Comparison of ENCODE assay signal across 19 cellular contexts in the genomic region with DNA sequence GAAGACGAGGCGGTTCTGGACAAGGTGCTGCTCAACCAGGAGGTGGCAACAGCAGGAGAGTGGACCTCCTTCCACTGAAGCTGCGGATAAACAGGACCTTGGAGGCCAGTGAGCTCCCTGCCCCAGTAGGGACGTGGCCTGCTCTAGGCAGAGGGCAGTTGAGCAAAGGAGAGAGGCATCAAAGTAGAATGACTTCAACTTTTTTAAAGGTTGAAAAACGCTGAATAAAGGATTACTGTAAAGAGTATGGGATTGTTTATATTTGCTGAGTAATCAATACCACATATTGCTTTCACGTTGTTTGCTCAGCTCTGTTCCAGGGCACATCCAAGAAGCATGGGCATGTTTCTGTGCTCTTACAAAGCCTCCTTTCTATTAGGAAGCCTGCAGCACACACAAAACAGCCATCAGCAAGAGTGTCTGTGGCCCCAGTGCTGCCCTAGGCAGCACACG. TPM values are rescaled to one million over a fixed set of nuclear protein-coding genes. Genes with fewer than 3 reads are reported as not detected.
DNase-seq lines count a peak whose midpoint lies in the region; ATAC-seq, FAIRE-seq and TF ChIP-seq lines count a peak whose summit lies in the region.
"Had no signal": no experiment of that assay in that cellular context is flagged by ENCODE, and none has a peak within 500 bp of the region (broad histone marks: within the 10 kb centered on the region; RNA-seq: fewer than 3 reads in every experiment).

No MANE protein-coding gene starts in this region.

- H3K9me3 ChIP-seq in H1 (ENCODE audit: insufficient read depth in 2 of 2, low read depth in 1 of 2, low read length in 1 of 2) (no peaks in the 10 kb centered on the region), mesenchymal stem cell (ENCODE audit: control insufficient read depth, low read length) (no peaks in the 10 kb centered on the region), neuronal stem cell (replicated peaks in 1 of 2; ENCODE audit: control insufficient read depth in 2 of 2, insufficient read depth in 1 of 2, low read depth in 1 of 2, low read length in 2 of 2) (no peaks in the 10 kb centered on the region)
- H3K9me3 ChIP-seq: adrenal gland, left ventricle myocardium inferior, ovary had no signal

- H2AFZ ChIP-seq in H1 (ENCODE audit: low read length) = no peak overlapping the region
- no peak overlapping the region for H2AFZ ChIP-seq in mesenchymal stem cell (ENCODE audit: low read depth, low read length)
- no peak overlapping the region for H2AFZ ChIP-seq in neuronal stem cell (ENCODE audit: low read length)

- H3K23ac ChIP-seq in H1 (ENCODE audit: insufficient read length) (no peak overlapping the region), mesenchymal stem cell (ENCODE audit: low read length in 2 of 2) (no peak overlapping the region), neuronal stem cell (ENCODE audit: low read depth, low read length, poor library complexity) (no peak overlapping the region)

- no peak overlapping the region for H3K4me2 ChIP-seq in H1 (ENCODE audit: insufficient read depth in 1 of 2, low read depth in 2 of 2, low read length in 2 of 2)
- H3K4me2 ChIP-seq in mesenchymal stem cell (ENCODE audit: low read length, poor library complexity, severe bottlenecking) = no peak overlapping the region
- no peak overlapping the region for H3K4me2 ChIP-seq in neuronal stem cell (ENCODE audit: insufficient read depth, low read length, poor library complexity, severe bottlenecking)

- H3K9ac ChIP-seq in H1 (replicated peaks in 1 of 4; ENCODE audit: extremely low read depth in 1 of 4, low read depth in 3 of 4, low read length in 3 of 4) (no peak overlapping the region), mesenchymal stem cell (ENCODE audit: low read length) (no peak overlapping the region), neuronal stem cell (ENCODE audit: low read depth, low read length, poor library complexity) (no peak overlapping the region)

- ATAC-seq in GM18861 (IDR thresholded peaks at IDR 0.05; ENCODE audit: unreplicated experiment) = no peak
- ATAC-seq: GM12878, T-helper 17 cell had no signal

- H3K27ac ChIP-seq in H1 (ENCODE audit: low read depth, low read length) (no peak overlapping the region), mesenchymal stem cell (ENCODE audit: low read length, poor library complexity, severe bottlenecking) (no peak overlapping the region), neuronal stem cell (replicated peaks; ENCODE audit: low read length) (no peak overlapping the region)
- H3K27ac ChIP-seq: adrenal gland, cardiac muscle cell, left ventricle myocardium inferior, ovary had no signal

- H3K36me3 ChIP-seq in H1 (ENCODE audit: control insufficient read depth in 2 of 4, insufficient read depth in 4 of 4, low read length in 3 of 4) (no peaks in the 10 kb centered on the region), mesenchymal stem cell (ENCODE audit: control insufficient read depth in 1 of 2, insufficient read depth in 2 of 2, low read depth in 1 of 2, low read length in 2 of 2) (no peaks in the 10 kb centered on the region), neuronal stem cell (replicated peaks in 1 of 2; ENCODE audit: control insufficient read depth in 2 of 2, insufficient read depth in 2 of 2, low read length in 2 of 2) (no peaks in the 10 kb centered on the region)
- H3K36me3 ChIP-seq: adrenal gland, cardiac muscle cell, left ventricle myocardium inferior, ovary had no signal

- H2BK15ac ChIP-seq in H1 (ENCODE audit: low read length) (no peak overlapping the region), mesenchymal stem cell (ENCODE audit: low read depth, poor library complexity, severe bottlenecking) (no peak overlapping the region), neuronal stem cell (ENCODE audit: low read length) (no peak overlapping the region)

- no peak overlapping the region for H3K4ac ChIP-seq in H1 (replicated peaks; ENCODE audit: insufficient read length, low read depth, low read length)
- no peak overlapping the region for H3K4ac ChIP-seq in mesenchymal stem cell (ENCODE audit: low read depth in 1 of 2, low read length in 2 of 2)
- no peak overlapping the region for H3K4ac ChIP-seq in neuronal stem cell (ENCODE audit: low read length)

- no peaks in the 10 kb centered on the region for H4K20me1 ChIP-seq in H1 (replicated peaks in 1 of 2; ENCODE audit: control insufficient read depth in 1 of 2, insufficient read depth in 2 of 2, low read length in 2 of 2)

- H2BK5ac ChIP-seq in H1 (ENCODE audit: low read depth, low read length) (no peak overlapping the region), mesenchymal stem cell (ENCODE audit: low read depth, low read length, poor library complexity, severe bottlenecking) (no peak overlapping the region), neuronal stem cell (ENCODE audit: low read length) (no peak overlapping the region)

- no peak overlapping the region for H3K56ac ChIP-seq in H1 (replicated peaks; ENCODE audit: insufficient read length, low read depth, low read length)

- H3K4me1 ChIP-seq in H1 (replicated peaks in 1 of 4; ENCODE audit: control insufficient read depth in 3 of 4, insufficient read depth in 4 of 4, low read length in 3 of 4) = peaks cover 0 to 10% (median 2%) of the 10 kb centered on the region in 4 experiments; a peak in 4 of 7 replicates
- peaks cover 20% of the 10 kb centered on the region for H3K4me1 ChIP-seq in mesenchymal stem cell (ENCODE audit: control insufficient read depth, insufficient read depth, low read depth, low read length)
- H3K4me1 ChIP-seq in neuronal stem cell (ENCODE audit: control insufficient read depth in 2 of 2, insufficient read depth in 1 of 2, low read depth in 1 of 2, low read length in 2 of 2) = peaks cover 11 to 22% of the 10 kb centered on the region in 2 donors
- H3K4me1 ChIP-seq: adrenal gland, left ventricle myocardium inferior had no signal

- H4K8ac ChIP-seq in H1 (ENCODE audit: extremely low read depth, insufficient read depth, low read length) = no peak overlapping the region
- H4K8ac ChIP-seq in mesenchymal stem cell (ENCODE audit: low read length) = no peak overlapping the region
- H4K8ac ChIP-seq in neuronal stem cell (ENCODE audit: low read depth, low read length) = no peak overlapping the region

- DNase-seq in COLO668 (lab: John Stamatoyannopoulos, UW; ENCODE audit: unreplicated experiment) = peak; percentile 16
- DNase-seq in NCI-H146 (lab: John Stamatoyannopoulos, UW) = peak; percentile 67
- DNase-seq in H1 (ENCODE audit: low read depth in 1 of 2, low spot score in 2 of 2) = no peak
- no peak for DNase-seq in mesenchymal stem cell
- no peak for DNase-seq in stimulated activated CD4-positive, alpha-beta T cell treated with anti-CD3 and anti-CD28 coated beads, Interleukin-1b, Interleukin-23, amount 100 ng/mL, for 48 hours
- no peak for DNase-seq in neuronal stem cell (ENCODE audit: low spot score)
- no peak for DNase-seq in AG20443 (ENCODE audit: low spot score)
- DNase-seq: effector CD4-positive, alpha-beta T cell; left ventricle myocardium inferior; MM.1S; NCI-H2107; ovary; small intestine; T-helper 17 cell had no signal

- no peak for TF ChIP-seq POLR2A in H1 (IDR thresholded peaks at IDR 0.05; ENCODE audit: control extremely low read depth in 1 of 2, low read depth in 2 of 2, low read length in 2 of 2)

- H3K14ac ChIP-seq in H1 (ENCODE audit: insufficient read length) (no peak overlapping the region), mesenchymal stem cell (ENCODE audit: low read length in 2 of 2) (no peak overlapping the region), neuronal stem cell (ENCODE audit: low read length) (no peak overlapping the region)

- POLR2A ChIA-PET in H1 (lab: Charles Lee; ENCODE audit: partially characterized antibody) = interaction anchor here (1.0 kb wide), 1 partner anchor 49 kb away, joined by 3 read pairs; no protein-coding TSS in a partner anchor

- no peaks in the 10 kb centered on the region for H3K79me2 ChIP-seq in H1 (ENCODE audit: control insufficient read depth in 1 of 2, insufficient read depth in 2 of 2, low read length in 2 of 2)

- 90% methylated on average over 7 of the region's 7 CpGs; no CpG with 5 or more reads in 1 of the 2 experiments for whole genome bisulfite sequencing in H1 (ENCODE audit: extremely low coverage in 1 of 2, insufficient coverage in 1 of 2, insufficient read length in 1 of 2, insufficient replicate concordance in 2 of 2, low coverage in 1 of 2, low lambda C conversion rate in 2 of 2, missing lambda C conversion rate in 1 of 2), 2 experiments
- 74% methylated on average over 7 of the region's 7 CpGs for WGBS in mesenchymal stem cell
- no CpG with 5 or more reads among the region's 7 CpGs for WGBS in neuronal stem cell (ENCODE audit: extremely low coverage in 2 of 2, insufficient read length in 2 of 2, insufficient replicate concordance in 1 of 2), 2 donors

- TF ChIP-seq RAD21 in H1 (IDR thresholded peaks at IDR 0.05 in 1 of 2, conservative IDR thresholded peaks at IDR 0.05 in 1 of 2; ENCODE audit: low read depth in 2 of 2, low read length in 2 of 2) = no peak; a peak in 1 of 4 replicates

- H4K5ac ChIP-seq in H1 (ENCODE audit: insufficient read length, low read depth, low read length) = no peak overlapping the region

- H3K79me1 ChIP-seq in H1 (ENCODE audit: low read depth, low read length) (no peaks in the 10 kb centered on the region), mesenchymal stem cell (replicated peaks; ENCODE audit: low read length, poor library complexity, severe bottlenecking) (no peaks in the 10 kb centered on the region), neuronal stem cell (ENCODE audit: low read depth, low read length) (no peaks in the 10 kb centered on the region)

- CTCF ChIA-PET in H1 (lab: Charles Lee; ENCODE audit: partially characterized antibody) = interaction anchor here (1.0 to 2.1 kb wide), 3 partner anchors 9 to 1487 kb away, joined by 3 to 9 read pairs (median 6); no protein-coding TSS in a partner anchor

- peak in 1 of 3 experiments; percentile 11; a peak in 1 of 4 replicates for TF ChIP-seq CTCF in H1 (IDR thresholded peaks at IDR 0.05; ENCODE audit: control extremely low read depth in 1 of 3, insufficient read depth in 1 of 3, low read depth in 1 of 3, low read length in 3 of 3)

- FAIRE-seq in H1 (lab: Jason Lieb, UNC) = no peak
- FAIRE-seq: GM12878, HTR-8/SVneo, small intestine had no signal

- H3K4me3 ChIP-seq in H1 (ENCODE audit: extremely low read depth in 1 of 4, insufficient read depth in 2 of 4, low read depth in 3 of 4, low read length in 4 of 4) (no peak overlapping the region), mesenchymal stem cell (ENCODE audit: insufficient read depth in 1 of 2, low read depth in 1 of 2, low read length in 2 of 2) (no peak overlapping the region), neuronal stem cell (ENCODE audit: low read length in 2 of 2) (no peak overlapping the region)
- H3K4me3 ChIP-seq: adrenal gland, cardiac muscle cell, GM12878, left ventricle myocardium inferior, ovary had no signal

- H2BK20ac ChIP-seq in H1 (ENCODE audit: low read length) = no peak overlapping the region

- H2BK12ac ChIP-seq in H1 (ENCODE audit: low read depth, low read length) (no peak overlapping the region), mesenchymal stem cell (ENCODE audit: low read length in 2 of 2) (no peak overlapping the region), neuronal stem cell (ENCODE audit: low read length) (no peak overlapping the region)

- H3K23me2 ChIP-seq in H1 (ENCODE audit: low read depth, low read length) = no peaks in the 10 kb centered on the region

- H3K18ac ChIP-seq in H1 (ENCODE audit: extremely low read depth, low read length) = no peak overlapping the region
- no peak overlapping the region for H3K18ac ChIP-seq in mesenchymal stem cell (ENCODE audit: low read depth in 1 of 2, low read length in 2 of 2)
- H3K18ac ChIP-seq in neuronal stem cell (ENCODE audit: low read length) = no peak overlapping the region

- H3K27me3 ChIP-seq in H1 (replicated peaks in 1 of 4; ENCODE audit: control insufficient read depth in 3 of 4, extremely low read depth in 1 of 4, insufficient read depth in 3 of 4, low read length in 3 of 4) = no peaks in the 10 kb centered on the region; a peak in 1 of 7 replicates
- H3K27me3 ChIP-seq in mesenchymal stem cell (ENCODE audit: control insufficient read depth in 1 of 2, insufficient read depth in 1 of 2, low read length in 2 of 2) = peaks cover 17 to 26% of the 10 kb centered on the region in 2 experiments
- H3K27me3 ChIP-seq in neuronal stem cell (ENCODE audit: control insufficient read depth in 3 of 3, insufficient read depth in 3 of 3, low read depth in 1 of 3, low read length in 3 of 3) = no peaks in the 10 kb centered on the region
- H3K27me3 ChIP-seq: adrenal gland, cardiac muscle cell, ovary had no signal

- no peak overlapping the region for H4K91ac ChIP-seq in H1 (replicated peaks; ENCODE audit: insufficient read length, low read length)
- no peak overlapping the region for H4K91ac ChIP-seq in mesenchymal stem cell (ENCODE audit: low read length)
- H4K91ac ChIP-seq in neuronal stem cell (ENCODE audit: low read depth, low read length, poor library complexity) = no peak overlapping the region

- H2AK5ac ChIP-seq in H1 (ENCODE audit: low read depth, low read length) = no peak overlapping the region
- peak overlapping the region; percentile 79 for H2AK5ac ChIP-seq in mesenchymal stem cell (ENCODE audit: low read length, severe bottlenecking)
- no peak overlapping the region for H2AK5ac ChIP-seq in neuronal stem cell (ENCODE audit: low read depth, low read length)

- H2BK120ac ChIP-seq in H1 (replicated peaks; ENCODE audit: low read depth, low read length) (no peak overlapping the region), mesenchymal stem cell (ENCODE audit: low read depth, low read length) (no peak overlapping the region), neuronal stem cell (ENCODE audit: low read depth, low read length) (no peak overlapping the region)

- TF ChIP-seq EP300 in H1 (IDR thresholded peaks at IDR 0.05; ENCODE audit: borderline replicate concordance in 1 of 2, low read depth in 2 of 2, low read length in 2 of 2) = no peak

RNA-seq across cellular contexts. Expression of a gene that starts 48.1 kb away (rescaled TPM):
- total RNA-seq in H1 (2021; fragmentation: NEBNext Ultra II Directional; extraction: Animal tissue kit (Norgen Biotek cat#: 25700)) = 11.2 and 12.2 TPM in 2 replicates
- 25.6 and 27.3 TPM in 2 replicates for polyA plus RNA-seq in H1 (2011; rRNA removed)
- polyA plus RNA-seq in H1 (2011; cell fraction: cytosol; rRNA removed) = 29.5 TPM
- polyA plus RNA-seq in H1 (2011; cell fraction: nucleus; rRNA removed) = 41.8 TPM
- polyA plus RNA-seq in H1 (2012, experiment 1 of 2) = 13.9 to 19.1 TPM (median 15.5 TPM) in 4 replicates
- polyA plus RNA-seq in H1 (2012, experiment 2 of 2) = 4.3 TPM
- 10.4 TPM for polyA plus RNA-seq in H1 (2013, experiment 1 of 2)
- 10.1 TPM for polyA plus RNA-seq in H1 (2013, experiment 2 of 2)
- polyA minus RNA-seq in H1 (2011; rRNA and poly(A)+ RNA removed) = 12.0 and 13.1 TPM in 2 replicates
- polyA minus RNA-seq in H1 (2011; cell fraction: cytosol; rRNA and poly(A)+ RNA removed) = 5.2 TPM
- 14.8 TPM for polyA minus RNA-seq in H1 (2011; cell fraction: nucleus; rRNA and poly(A)+ RNA removed)
- polyA plus RNA-seq in mesenchymal stem cell (2013, experiment 1 of 2) = 8.0 TPM
- polyA plus RNA-seq in mesenchymal stem cell (2013, experiment 2 of 2) = 10.8 TPM
- 10.1 TPM for polyA plus RNA-seq in neuronal stem cell (2013, experiment 1 of 2)
- 9.4 TPM for polyA plus RNA-seq in neuronal stem cell (2013, experiment 2 of 2)

RNA-seq across cellular contexts. Expression of a gene that starts 48.1 kb away (rescaled TPM):
- total RNA-seq in H1 (2021; fragmentation: NEBNext Ultra II Directional; extraction: Animal tissue kit (Norgen Biotek cat#: 25700)) = 1.6 and 1.8 TPM in 2 replicates
- polyA plus RNA-seq in H1 (2011; rRNA removed) = 0.48 and 0.74 TPM in 2 replicates
- 1.9 TPM for polyA plus RNA-seq in H1 (2011; cell fraction: cytosol; rRNA removed)
- polyA plus RNA-seq in H1 (2011; cell fraction: nucleus; rRNA removed) = 0.84 TPM
- polyA plus RNA-seq in H1 (2012, experiment 1 of 2) = 0.64 to 1.9 TPM (median 1.0 TPM) in 4 replicates
- 0.08 TPM for polyA plus RNA-seq in H1 (2012, experiment 2 of 2)
- polyA plus RNA-seq in H1 (2013, experiment 1 of 2) = 3.5 TPM
- 3.1 TPM for polyA plus RNA-seq in H1 (2013, experiment 2 of 2)
- polyA minus RNA-seq in H1 (2011; rRNA and poly(A)+ RNA removed) = 0.38 and 0.71 TPM in 2 replicates
- 0.73 TPM for polyA minus RNA-seq in H1 (2011; cell fraction: cytosol; rRNA and poly(A)+ RNA removed)
- 2.4 TPM for polyA minus RNA-seq in H1 (2011; cell fraction: nucleus; rRNA and poly(A)+ RNA removed)
- polyA plus RNA-seq in mesenchymal stem cell (2013, experiment 1 of 2) = 0.48 TPM
- polyA plus RNA-seq in mesenchymal stem cell (2013, experiment 2 of 2) = 0.27 TPM
- polyA plus RNA-seq in neuronal stem cell (2013, experiment 1 of 2) = 2.6 TPM
- polyA plus RNA-seq in neuronal stem cell (2013, experiment 2 of 2) = 2.7 TPM

Comparison
In these comparisons a context has a peak if more than half of its experiments do, and no peak if none do; other contexts are left out.
1. DNase-seq: peak in COLO668 (single experiment) and NCI-H146 (single experiment); none in H1 (0 of 2), mesenchymal stem cell (single experiment), stimulated activated CD4-positive, alpha-beta T cell treated with anti-CD3 and anti-CD28 coated beads, Interleukin-1b, Interleukin-23, amount 100 ng/mL, for 48 hours (single experiment), neuronal stem cell (single experiment) and AG20443 (single experiment).